8 cellular contexts compared by ENCODE assay signal in the genomic region with DNA sequence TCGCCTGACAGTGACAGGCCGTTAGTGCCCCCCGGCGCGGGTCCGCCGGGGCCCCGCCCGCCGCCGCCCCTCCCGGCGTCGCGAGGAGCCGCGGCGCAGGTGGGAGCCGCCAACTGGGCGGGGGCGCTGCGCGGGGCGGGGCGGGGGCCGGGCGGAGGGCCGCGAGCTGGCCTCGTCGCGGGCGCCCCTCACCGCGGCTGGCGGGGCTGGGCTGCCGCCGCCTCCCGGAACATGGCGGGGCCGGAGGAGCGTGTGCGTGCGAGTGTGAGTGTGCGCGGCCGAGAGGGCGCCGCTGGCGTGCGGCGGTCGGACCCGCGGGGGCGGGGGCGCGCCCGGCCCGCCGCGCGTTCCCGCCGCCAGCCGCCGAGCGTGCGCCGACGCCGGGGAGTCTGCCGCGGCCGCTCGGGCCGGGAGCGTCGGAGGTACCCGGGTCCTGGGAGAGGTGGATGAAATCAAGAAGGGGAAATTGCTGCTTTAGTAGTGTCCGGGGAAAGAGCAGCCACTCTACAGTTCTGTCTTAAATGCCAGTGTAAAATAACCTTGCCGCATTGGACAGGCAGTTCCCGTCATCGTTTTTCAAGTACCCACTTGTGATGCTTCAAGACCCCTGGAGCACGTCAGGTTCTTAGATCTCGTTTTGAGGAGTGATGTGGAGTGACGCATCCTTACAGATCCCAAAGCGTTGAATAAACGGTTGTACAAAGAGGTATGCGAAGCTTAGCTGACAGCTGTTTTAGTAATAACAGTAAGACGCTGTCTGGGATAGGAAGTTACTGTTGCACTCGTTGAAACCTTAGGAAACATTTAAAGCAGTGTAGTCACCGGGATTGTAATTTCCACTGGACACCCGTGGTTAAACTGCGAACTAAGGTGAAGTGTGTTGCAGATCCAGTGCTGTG. TPM values are rescaled to one million over a fixed set of nuclear protein-coding genes. Genes with fewer than 3 reads are reported as not detected.
DNase-seq lines count a peak whose midpoint lies in the region; ATAC-seq and TF ChIP-seq lines count a peak whose summit lies in the region.

No MANE protein-coding gene starts in this region.

- peak overlapping the region; percentile 88 for H3K4me3 Mint-ChIP-seq in osteocyte (ENCODE audit: unreplicated experiment)

- H3K36me3 ChIP-seq in KOPT-K1 (ENCODE audit: insufficient read depth, low read length) (peaks cover 30% of the 10 kb centered on the region), SJCRH30 (peaks cover 6% of the 10 kb centered on the region), tibial artery (peaks cover 0 to 8% (median 0%) of the 10 kb centered on the region in 3 donors)

- DNase-seq in ELR (ENCODE audit: low read depth): peak; percentile 95
- DNase-seq in SJCRH30: peak; percentile 44 to 58
- peak; percentile 77 for DNase-seq in activated naive CD4-positive, alpha-beta T cell treated with anti-CD3 and anti-CD28 coated beads, Interleukin-2, amount 50 U/mL, for 16 hours
- peak; percentile 64 for DNase-seq in globus pallidus (ENCODE audit: low spot score)
- DNase-seq in osteocyte (ENCODE audit: extremely low spot score, unreplicated experiment): peak; percentile 89
- peak; percentile 44 to 82 for DNase-seq in tibial artery

- H3K27ac ChIP-seq in KOPT-K1 (ENCODE audit: low read depth, low read length, poor library complexity, severe bottlenecking) (peak overlapping the region; percentile 85), SJCRH30 (peak overlapping the region; percentile 70), tibial artery (peak overlapping the region; percentile 96 to 99)

- peaks cover 53% of the 10 kb centered on the region for H3K4me1 Mint-ChIP-seq in osteocyte (ENCODE audit: unreplicated experiment)

- H3K27me3 Mint-ChIP-seq in osteocyte (ENCODE audit: unreplicated experiment): no peaks in the 10 kb centered on the region

- intact Hi-C loops in tibial artery (cut with DNase I; ENCODE audit: low total_unique reads): loop anchor here (2.0 kb wide), 1 partner anchor 35 kb away; the partner anchor contains the start of gene NDUFV2

- TF ChIP-seq CTCF in osteocyte (IDR thresholded peaks at IDR 0.05): no peak
- TF ChIP-seq CTCF in tibial artery (IDR thresholded peaks at IDR 0.05): peak in 1 of 2 experiments; percentile 12

- H3K36me3 Mint-ChIP-seq in osteocyte (ENCODE audit: unreplicated experiment): peaks cover 9% of the 10 kb centered on the region

- peak; percentile 34 for ATAC-seq in GM21825 (IDR thresholded peaks at IDR 0.05; ENCODE audit: unreplicated experiment)

- H3K9me3 ChIP-seq in KOPT-K1 (ENCODE audit: insufficient read depth, low read length, poor library complexity, severe bottlenecking) (no peaks in the 10 kb centered on the region), SJCRH30 (replicated peaks) (no peaks in the 10 kb centered on the region), tibial artery (no peaks in the 10 kb centered on the region)

- H3K4me1 ChIP-seq in SJCRH30 (no peaks in the 10 kb centered on the region), tibial artery (peaks cover 0 to 48% (median 35%) of the 10 kb centered on the region in 4 donors)

- H3K4me3 ChIP-seq in SJCRH30 (peak overlapping the region; percentile 88), tibial artery (peak overlapping the region; percentile 68 to 80)

- H3K27me3 ChIP-seq in SJCRH30: no peaks in the 10 kb centered on the region
- no peaks in the 10 kb centered on the region for H3K27me3 ChIP-seq in tibial artery

- H3K9me3 Mint-ChIP-seq in osteocyte (ENCODE audit: unreplicated experiment): no peaks in the 10 kb centered on the region

- H3K27ac Mint-ChIP-seq in osteocyte (ENCODE audit: unreplicated experiment): peak overlapping the region; percentile 89

RNA-seq across cellular contexts. Expression of gene ANKRD12, which starts 0.8 kb away (rescaled TPM):
- total RNA-seq in SJCRH30 (2014; rRNA removed; shearing (Covaris generic)): 14.7 and 19.5 TPM in 2 replicates
- 33.1 and 40.0 TPM in 2 replicates for total RNA-seq in osteocyte

RNA-seq across cellular contexts. Expression of gene NDUFV2, which starts 34.9 kb away (rescaled TPM):
- total RNA-seq in SJCRH30 (2014; rRNA removed; shearing (Covaris generic)): 111 and 125 TPM in 2 replicates
- total RNA-seq in osteocyte: 97.7 and 98.8 TPM in 2 replicates

Comparison
In these comparisons a context has a peak if more than half of its experiments do, and no peak if none do; other contexts are left out.
1. Peak in every context shown above with its lines: DNase-seq, ATAC-seq, H3K4me3 ChIP-seq and H3K27ac ChIP-seq.